30 cellular contexts compared by ENCODE assay signal in the genomic region with DNA sequence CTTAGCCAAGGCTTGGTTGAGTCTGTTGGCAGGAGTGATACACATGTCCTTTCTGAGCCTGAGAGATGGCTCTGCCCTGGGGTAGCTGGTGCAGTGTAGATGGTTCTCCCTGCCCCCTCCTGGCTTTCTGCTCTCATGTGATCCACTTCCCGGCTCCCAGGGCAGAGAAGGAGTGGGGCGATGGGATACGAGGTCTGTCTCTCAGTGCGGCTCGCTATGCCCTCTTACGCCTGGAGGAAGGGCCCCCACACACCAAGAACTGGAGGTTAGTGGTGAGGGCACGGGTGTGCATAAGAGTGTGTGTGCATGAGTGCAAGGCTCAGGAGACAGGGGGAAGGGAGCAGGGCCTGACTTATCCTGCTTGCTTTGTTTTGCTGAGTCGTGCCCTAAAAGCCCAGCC. TPM values are rescaled to one million over a fixed set of nuclear protein-coding genes. Genes with fewer than 3 reads are reported as not detected.
DNase-seq lines count a peak whose midpoint lies in the region; ATAC-seq, FAIRE-seq and TF ChIP-seq lines count a peak whose summit lies in the region.
"Had no signal": no experiment of that assay in that cellular context is flagged by ENCODE, and none has a peak within 500 bp of the region (broad histone marks: within the 10 kb centered on the region; RNA-seq: fewer than 3 reads in every experiment).

No MANE protein-coding gene starts in this region.

- H3K4me1 ChIP-seq in IMR-90 (ENCODE audit: control insufficient read depth, insufficient read depth, low read length): no peaks in the 10 kb centered on the region
- H3K4me1 ChIP-seq in RWPE2 (ENCODE audit: insufficient read depth, poor library complexity, severe bottlenecking): no peaks in the 10 kb centered on the region
- 0 out of 7 replicates have a peak, but pooled peaks cover 0 to 3% (median 0%) of the 10 kb centered on the region in 4 experiments for H3K4me1 ChIP-seq in H1 (replicated peaks in 1 of 4; ENCODE audit: control insufficient read depth in 3 of 4, insufficient read depth in 4 of 4, low read length in 3 of 4)
- no peaks in the 10 kb centered on the region for H3K4me1 ChIP-seq in upper lobe of right lung
- H3K4me1 ChIP-seq: BE2C had no signal

- TF ChIP-seq CTCF in IMR-90 (conservative IDR thresholded peaks at IDR 0.05; ENCODE audit: low read depth, low read length) (no peak), RWPE2 (IDR thresholded peaks at IDR 0.05; ENCODE audit: poor library complexity, severe bottlenecking) (no peak), H1 (IDR thresholded peaks at IDR 0.05; ENCODE audit: control extremely low read depth in 1 of 3, insufficient read depth in 1 of 3, low read depth in 1 of 3, low read length in 3 of 3) (no peak), upper lobe of right lung (IDR thresholded peaks at IDR 0.05) (no peak)

- CTCF ChIA-PET in IMR-90 (lab: Yijun Ruan, JAX) (no interaction called here), H1 (lab: Charles Lee; ENCODE audit: partially characterized antibody) (interaction anchor here (0.9 to 2.0 kb wide), 5 partner anchors 11 to 30 kb away, joined by 3 to 12 read pairs (median 3); partner anchors contain the start of gene SLC12A5)

- H3K79me1 ChIP-seq in IMR-90 (ENCODE audit: low read depth in 1 of 2, low read length in 2 of 2): no peaks in the 10 kb centered on the region
- no peaks in the 10 kb centered on the region for H3K79me1 ChIP-seq in H1 (ENCODE audit: low read depth, low read length)

- H2AK5ac ChIP-seq in IMR-90 (ENCODE audit: low read depth, low read length) (no peak overlapping the region), H1 (ENCODE audit: low read depth, low read length) (no peak overlapping the region)

- DNase-seq in IMR-90 (no peak), RWPE2 (ENCODE audit: low spot score) (peak; percentile 73), H1 (ENCODE audit: low read depth in 1 of 2, low spot score in 2 of 2) (no peak), upper lobe of right lung (peak; percentile 43), anterior cingulate cortex (lab: John Stamatoyannopoulos, UW) (no peak), frontal cortex (ENCODE audit: low spot score in 2 of 2) (no peak)
- DNase-seq: 8988T; ACHN; BE2C; C1 segment of cervical spinal cord; CD4-positive, alpha-beta memory T cell; CD4-positive, CD25-positive, alpha-beta regulatory T cell; CD8-positive, alpha-beta memory T cell; COR-L47; DMS 273 treated with DMSO at 0.1 percent for 48 hours; DMS153; DMS53; DMS79; DND-41; EL; GDM1 had no signal

- H2AFZ ChIP-seq in IMR-90 (replicated peaks; ENCODE audit: low read length, poor library complexity) (peak overlapping the region; percentile 14), H1 (ENCODE audit: low read length) (no peak overlapping the region)

- intact Hi-C loops in IMR-90 (cut with micrococcal nuclease): no loop called here
- intact Hi-C loops in upper lobe of right lung (cut with DNase I): no loop called here

- no TSS peak for BruUV-seq in IMR-90 (replicated peaks; lab: Mats Ljungman, UMichigan)

- no peaks in the 10 kb centered on the region for H3K36me3 ChIP-seq in IMR-90 (ENCODE audit: control insufficient read depth, insufficient read depth, low read length)
- H3K36me3 ChIP-seq in RWPE2 (ENCODE audit: low read depth): no peaks in the 10 kb centered on the region
- no peaks in the 10 kb centered on the region for H3K36me3 ChIP-seq in H1 (ENCODE audit: control insufficient read depth in 2 of 4, insufficient read depth in 4 of 4, low read length in 3 of 4)
- H3K36me3 ChIP-seq in upper lobe of right lung: no peaks in the 10 kb centered on the region
- H3K36me3 ChIP-seq: BE2C, BLaER1 had no signal

- H3K4me3 ChIP-seq in IMR-90 (ENCODE audit: insufficient read depth, low read depth, low read length): no peak overlapping the region
- H3K4me3 ChIP-seq in RWPE2 (ENCODE audit: severe bottlenecking): no peak overlapping the region
- no peak overlapping the region for H3K4me3 ChIP-seq in H1 (ENCODE audit: extremely low read depth in 1 of 4, insufficient read depth in 2 of 4, low read depth in 3 of 4, low read length in 4 of 4)
- H3K4me3 ChIP-seq in upper lobe of right lung: no peak overlapping the region
- H3K4me3 ChIP-seq: BLaER1, GM12878 had no signal

- peaks cover 18% of the 10 kb centered on the region for H3K27me3 ChIP-seq in IMR-90 (ENCODE audit: control insufficient read depth, insufficient read depth, low read length)
- peaks cover 19% of the 10 kb centered on the region for H3K27me3 ChIP-seq in RWPE2 (ENCODE audit: insufficient read depth, poor library complexity, severe bottlenecking)
- peaks cover 0 to 6% (median under 1%) of the 10 kb centered on the region in 4 experiments; a peak in 3 of 7 replicates for H3K27me3 ChIP-seq in H1 (replicated peaks in 1 of 4; ENCODE audit: control insufficient read depth in 3 of 4, extremely low read depth in 1 of 4, insufficient read depth in 3 of 4, low read length in 3 of 4)
- peaks cover 21% of the 10 kb centered on the region for H3K27me3 ChIP-seq in upper lobe of right lung
- H3K27me3 ChIP-seq: BE2C, BLaER1 had no signal

- no peaks in the 10 kb centered on the region for H3K9me3 ChIP-seq in IMR-90 (ENCODE audit: control insufficient read depth, insufficient read depth, low read length)
- H3K9me3 ChIP-seq in RWPE2 (ENCODE audit: severe bottlenecking): no peaks in the 10 kb centered on the region
- no peaks in the 10 kb centered on the region for H3K9me3 ChIP-seq in H1 (ENCODE audit: insufficient read depth in 2 of 2, low read depth in 1 of 2, low read length in 1 of 2)
- H3K9me3 ChIP-seq in upper lobe of right lung: no peaks in the 10 kb centered on the region
- H3K9me3 ChIP-seq: BE2C, BLaER1 had no signal

- no peak overlapping the region for H4K5ac ChIP-seq in IMR-90 (ENCODE audit: low read depth, low read length)
- H4K5ac ChIP-seq in H1 (ENCODE audit: insufficient read length, low read depth, low read length): no peak overlapping the region

- H2BK12ac ChIP-seq in H1 (ENCODE audit: low read depth, low read length): no peak overlapping the region

- H2BK20ac ChIP-seq in IMR-90 (ENCODE audit: low read depth, low read length): no peak overlapping the region
- no peak overlapping the region for H2BK20ac ChIP-seq in H1 (ENCODE audit: low read length)

- dilution Hi-C loops in IMR-90 (cut with HindIII; ENCODE audit: low sequenced_read_pairs, unreplicated experiment): no loop called here

- H3K56ac ChIP-seq in IMR-90 (ENCODE audit: extremely low read depth, insufficient read depth, low read length) (no peak overlapping the region), H1 (replicated peaks; ENCODE audit: insufficient read length, low read depth, low read length) (no peak overlapping the region)

- ATAC-seq in IMR-90 (ENCODE audit: low read depth): no peak
- no peak for ATAC-seq in RWPE2 (ENCODE audit: low read depth)
- ATAC-seq in upper lobe of right lung: no peak
- no peak for ATAC-seq in GM18505 (IDR thresholded peaks at IDR 0.05; ENCODE audit: unreplicated experiment)
- ATAC-seq: GM12878 had no signal

- H3K9ac ChIP-seq in IMR-90 (ENCODE audit: low read depth, low read length) (no peak overlapping the region), H1 (replicated peaks in 1 of 4; ENCODE audit: extremely low read depth in 1 of 4, low read depth in 3 of 4, low read length in 3 of 4) (no peak overlapping the region)
- H3K9ac ChIP-seq: BLaER1 had no signal

- H3K18ac ChIP-seq in IMR-90 (ENCODE audit: low read depth, low read length) (no peak overlapping the region), H1 (ENCODE audit: extremely low read depth, low read length) (no peak overlapping the region)

- no peaks in the 10 kb centered on the region for H3K23me2 ChIP-seq in H1 (ENCODE audit: low read depth, low read length)

- in situ Hi-C loops in IMR-90 (cut with MboI; ENCODE audit: low sequenced_read_pairs): no loop called here

- H3K14ac ChIP-seq in IMR-90 (replicated peaks; ENCODE audit: low read depth, low read length) (no peak overlapping the region), H1 (ENCODE audit: insufficient read length) (no peak overlapping the region)

- TF ChIP-seq POLR2A in IMR-90 (IDR thresholded peaks at IDR 0.05; ENCODE audit: low read depth, low read length) (no peak), H1 (IDR thresholded peaks at IDR 0.05; ENCODE audit: control extremely low read depth in 1 of 2, low read depth in 2 of 2, low read length in 2 of 2) (no peak), GM18505 (IDR thresholded peaks at IDR 0.05; ENCODE audit: borderline replicate concordance, extremely low read depth, insufficient read depth, insufficient read length) (no peak)

- no CpG with 5 or more reads among the region's 8 CpGs for WGBS in IMR-90 (ENCODE audit: extremely low coverage in 2 of 2, insufficient read length in 1 of 2), 2 experiments
- 83% methylated on average over 7 of the region's 8 CpGs; no CpG with 5 or more reads in 1 of the 2 experiments for WGBS in H1 (ENCODE audit: extremely low coverage in 1 of 2, insufficient coverage in 1 of 2, insufficient read length in 1 of 2, insufficient replicate concordance in 2 of 2, low coverage in 1 of 2, low lambda C conversion rate in 2 of 2, missing lambda C conversion rate in 1 of 2), 2 experiments

- H2AK9ac ChIP-seq in IMR-90 (replicated peaks; ENCODE audit: low read depth, low read length, poor library complexity): no peak overlapping the region

- H2BK15ac ChIP-seq in IMR-90 (ENCODE audit: low read depth, low read length): no peak overlapping the region
- no peak overlapping the region for H2BK15ac ChIP-seq in H1 (ENCODE audit: low read length)

- TF ChIP-seq EP300 in H1 (IDR thresholded peaks at IDR 0.05; ENCODE audit: borderline replicate concordance in 1 of 2, low read depth in 2 of 2, low read length in 2 of 2): no peak

- H4K91ac ChIP-seq in IMR-90 (ENCODE audit: insufficient read depth, low read depth, low read length) (no peak overlapping the region), H1 (replicated peaks; ENCODE audit: insufficient read length, low read length) (no peak overlapping the region)

- H3K4ac ChIP-seq in IMR-90 (ENCODE audit: low read depth, low read length) (no peak overlapping the region), H1 (replicated peaks; ENCODE audit: insufficient read length, low read depth, low read length) (no peak overlapping the region)

- POLR2A ChIA-PET in IMR-90 (lab: Charles Lee; ENCODE audit: unreplicated experiment): no interaction called here
- POLR2A ChIA-PET in H1 (lab: Charles Lee; ENCODE audit: partially characterized antibody): no interaction called here

- H2BK120ac ChIP-seq in IMR-90 (ENCODE audit: low read depth, low read length) (no peak overlapping the region), H1 (replicated peaks; ENCODE audit: low read depth, low read length) (no peak overlapping the region)

- FAIRE-seq in H1 (lab: Jason Lieb, UNC): no peak
- no peak for FAIRE-seq in frontal cortex (lab: Jason Lieb, UNC)
- FAIRE-seq: A204.1, GM12878, GM12892 had no signal

- no peaks in the 10 kb centered on the region for H3K79me2 ChIP-seq in H1 (ENCODE audit: control insufficient read depth in 1 of 2, insufficient read depth in 2 of 2, low read length in 2 of 2)

- H3K4me2 ChIP-seq in IMR-90 (ENCODE audit: low read depth, low read length): no peak overlapping the region
- no peak overlapping the region for H3K4me2 ChIP-seq in H1 (ENCODE audit: insufficient read depth in 1 of 2, low read depth in 2 of 2, low read length in 2 of 2)
- H3K4me2 ChIP-seq: BLaER1 had no signal

- H4K8ac ChIP-seq in IMR-90 (ENCODE audit: low read depth in 2 of 2, low read length in 2 of 2) (no peak overlapping the region), H1 (ENCODE audit: extremely low read depth, insufficient read depth, low read length) (no peak overlapping the region; the same call in 1 of the 2 replicates)

- H3K27ac ChIP-seq in IMR-90 (ENCODE audit: insufficient read depth, low read length) (no peak overlapping the region), RWPE2 (ENCODE audit: poor library complexity, severe bottlenecking) (no peak overlapping the region), H1 (ENCODE audit: low read depth, low read length) (no peak overlapping the region), upper lobe of right lung (no peak overlapping the region)
- H3K27ac ChIP-seq: BLaER1 had no signal

- H2BK5ac ChIP-seq in IMR-90 (ENCODE audit: low read depth, low read length, poor library complexity, severe bottlenecking) (no peak overlapping the region), H1 (ENCODE audit: low read depth, low read length) (no peak overlapping the region)

- no peaks in the 10 kb centered on the region for H3K9me1 ChIP-seq in IMR-90 (ENCODE audit: insufficient read depth, low read length)

- no peak for TF ChIP-seq RAD21 in IMR-90 (IDR thresholded peaks at IDR 0.05; ENCODE audit: low read length)
- no peak for TF ChIP-seq RAD21 in H1 (IDR thresholded peaks at IDR 0.05 in 1 of 2, conservative IDR thresholded peaks at IDR 0.05 in 1 of 2; ENCODE audit: low read depth in 2 of 2, low read length in 2 of 2)

- H3K23ac ChIP-seq in IMR-90 (ENCODE audit: low read depth, low read length): no peak overlapping the region
- no peak overlapping the region for H3K23ac ChIP-seq in H1 (ENCODE audit: insufficient read length)

- H4K20me1 ChIP-seq in IMR-90 (ENCODE audit: insufficient read depth, low read length): 0 out of 2 replicates have a peak, but pooled peaks cover 3% of the 10 kb centered on the region
- H4K20me1 ChIP-seq in H1 (replicated peaks in 1 of 2; ENCODE audit: control insufficient read depth in 1 of 2, insufficient read depth in 2 of 2, low read length in 2 of 2): no peaks in the 10 kb centered on the region

RNA-seq across cellular contexts. Expression of gene SLC12A5, which starts 18.8 kb away (rescaled TPM):
- total RNA-seq in IMR-90 (2012; rRNA removed) (not detected in 2 replicates), upper lobe of right lung (2.0 TPM), frontal cortex (18.8 TPM)
- polyA plus RNA-seq in IMR-90 (2012; rRNA removed) (2.2 and 3.4 TPM in 2 replicates), H1 (2011; rRNA removed) (1.9 and 2.8 TPM in 2 replicates)
- 11.3 and 18.7 TPM in 2 replicates for polyA plus RNA-seq in IMR-90 (2012; cell fraction: cytosol; rRNA removed)
- polyA plus RNA-seq in IMR-90 (2012; cell fraction: nucleus; rRNA removed; ENCODE audit: low replicate concordance): 0.50 and 1.8 TPM in 2 replicates
- total RNA-seq in H1 (2021; fragmentation: NEBNext Ultra II Directional; extraction: Animal tissue kit (Norgen Biotek cat#: 25700)): 5.9 and 7.3 TPM in 2 replicates
- 3.4 TPM for polyA plus RNA-seq in H1 (2011; cell fraction: cytosol; rRNA removed)
- polyA plus RNA-seq in H1 (2011; cell fraction: nucleus; rRNA removed): 10.2 TPM
- polyA plus RNA-seq in H1 (2012, experiment 1 of 2): 6.1 to 14.6 TPM (median 10.7 TPM) in 4 replicates
- 14.4 TPM for polyA plus RNA-seq in H1 (2012, experiment 2 of 2)
- 13.0 TPM for polyA plus RNA-seq in H1 (2013, experiment 1 of 2)
- polyA plus RNA-seq in H1 (2013, experiment 2 of 2): 12.6 TPM
- polyA minus RNA-seq in H1 (2011; rRNA and poly(A)+ RNA removed): 2.0 TPM in 2 replicates
- polyA minus RNA-seq in H1 (2011; cell fraction: cytosol; rRNA and poly(A)+ RNA removed): not detected
- polyA minus RNA-seq in H1 (2011; cell fraction: nucleus; rRNA and poly(A)+ RNA removed): 5.2 TPM
- total RNA-seq: CD4-positive, alpha-beta memory T cell; CD4-positive, CD25-positive, alpha-beta regulatory T cell; CD8-positive, alpha-beta memory T cell; Daoy had no signal
- polyA plus RNA-seq: CD14-positive monocyte; CD4-positive, alpha-beta memory T cell; CD4-positive, CD25-positive, alpha-beta regulatory T cell; CD8-positive, alpha-beta memory T cell had no signal

RNA-seq across cellular contexts. Expression of gene MMP9, which starts 39.1 kb away (rescaled TPM):
- total RNA-seq in IMR-90 (2012; rRNA removed) (under 0.01 TPM in 2 replicates), upper lobe of right lung (5.5 TPM), frontal cortex (under 0.01 TPM)
- polyA plus RNA-seq in IMR-90 (2012; rRNA removed) (0.16 and 0.17 TPM in 2 replicates), H1 (2011; rRNA removed) (1.5 and 1.6 TPM in 2 replicates)
- 0.23 and 0.45 TPM in 2 replicates for polyA plus RNA-seq in IMR-90 (2012; cell fraction: cytosol; rRNA removed)
- polyA plus RNA-seq in IMR-90 (2012; cell fraction: nucleus; rRNA removed; ENCODE audit: low replicate concordance): 0.22 and 0.25 TPM in 2 replicates
- 1.7 and 2.2 TPM in 2 replicates for total RNA-seq in H1 (2021; fragmentation: NEBNext Ultra II Directional; extraction: Animal tissue kit (Norgen Biotek cat#: 25700))
- 0.90 TPM for polyA plus RNA-seq in H1 (2011; cell fraction: cytosol; rRNA removed)
- 2.0 TPM for polyA plus RNA-seq in H1 (2011; cell fraction: nucleus; rRNA removed)
- 1.2 to 2.2 TPM (median 2.1 TPM) in 4 replicates for polyA plus RNA-seq in H1 (2012, experiment 1 of 2)
- 1.7 TPM for polyA plus RNA-seq in H1 (2012, experiment 2 of 2)
- polyA plus RNA-seq in H1 (2013, experiment 1 of 2): 8.6 TPM
- 8.2 TPM for polyA plus RNA-seq in H1 (2013, experiment 2 of 2)
- 0.37 and 0.38 TPM in 2 replicates for polyA minus RNA-seq in H1 (2011; rRNA and poly(A)+ RNA removed)
- polyA minus RNA-seq in H1 (2011; cell fraction: cytosol; rRNA and poly(A)+ RNA removed): 0.44 TPM
- 0.80 TPM for polyA minus RNA-seq in H1 (2011; cell fraction: nucleus; rRNA and poly(A)+ RNA removed)
- total RNA-seq: G401 had no signal
- polyA plus RNA-seq: AG04450; CD4-positive, alpha-beta memory T cell; CD4-positive, CD25-positive, alpha-beta regulatory T cell; CD8-positive, alpha-beta memory T cell had no signal

RNA-seq across cellular contexts. Expression of gene NCOA5, which starts 41.9 kb away (rescaled TPM):
- total RNA-seq in IMR-90 (2012; rRNA removed): 20.6 and 22.5 TPM in 2 replicates
- polyA plus RNA-seq in IMR-90 (2012; rRNA removed): 17.0 and 17.4 TPM in 2 replicates
- 9.2 and 9.5 TPM in 2 replicates for polyA plus RNA-seq in IMR-90 (2012; cell fraction: cytosol; rRNA removed)
- 20.7 and 35.7 TPM in 2 replicates for polyA plus RNA-seq in IMR-90 (2012; cell fraction: nucleus; rRNA removed; ENCODE audit: low replicate concordance)
- total RNA-seq in H1 (2021; fragmentation: NEBNext Ultra II Directional; extraction: Animal tissue kit (Norgen Biotek cat#: 25700)): 29.0 and 29.9 TPM in 2 replicates
- polyA plus RNA-seq in H1 (2011; rRNA removed): 18.0 and 20.4 TPM in 2 replicates
- polyA plus RNA-seq in H1 (2011; cell fraction: cytosol; rRNA removed): 18.6 TPM
- polyA plus RNA-seq in H1 (2011; cell fraction: nucleus; rRNA removed): 20.6 TPM
- 18.4 to 24.0 TPM (median 20.9 TPM) in 4 replicates for polyA plus RNA-seq in H1 (2012, experiment 1 of 2)
- 14.8 TPM for polyA plus RNA-seq in H1 (2012, experiment 2 of 2)
- polyA plus RNA-seq in H1 (2013, experiment 1 of 2): 21.0 TPM
- polyA plus RNA-seq in H1 (2013, experiment 2 of 2): 20.1 TPM
- polyA minus RNA-seq in H1 (2011; rRNA and poly(A)+ RNA removed): 20.7 and 21.7 TPM in 2 replicates
- polyA minus RNA-seq in H1 (2011; cell fraction: cytosol; rRNA and poly(A)+ RNA removed): 14.6 TPM
- 9.4 TPM for polyA minus RNA-seq in H1 (2011; cell fraction: nucleus; rRNA and poly(A)+ RNA removed)
- total RNA-seq in upper lobe of right lung: 28.7 TPM
- 18.3 TPM for total RNA-seq in frontal cortex

Comparison
In these comparisons a context has a peak if more than half of its experiments do, and no peak if none do; other contexts are left out.
1. DNase-seq: peak in RWPE2 (single experiment) and upper lobe of right lung (single experiment); none in IMR-90 (single experiment), H1 (0 of 2), anterior cingulate cortex (0 of 58) and frontal cortex (0 of 2).